Comparison of ENCODE assay signal across 11 cellular contexts in genomic region chr9:33065157-33066076, GRCh38.
A peak's percentile ranks its signal among the peaks of the same experiment; 100 is the strongest.
DNase-seq lines count a peak whose midpoint lies in the region; ATAC-seq and TF ChIP-seq lines count a peak whose summit lies in the region.
"Had no signal": no experiment of that assay in that cellular context is flagged by ENCODE, and none has a peak within 500 bp of the region (broad histone marks: within the 10 kb centered on the region; RNA-seq: fewer than 3 reads in every experiment).

No MANE protein-coding gene starts in this region.

- peak overlapping the region; percentile 27 for H3K4me3 ChIP-seq in GM06990 (replicated peaks; ENCODE audit: low read depth, low read length)
- H3K4me3 ChIP-seq: coronary artery had no signal

- H3K27me3 ChIP-seq in GM06990 (replicated peaks; ENCODE audit: control insufficient read depth, insufficient read depth, low read length), result no peaks in the 10 kb centered on the region

- TF ChIP-seq CTCF in GM06990 (IDR thresholded peaks at IDR 0.05; ENCODE audit: insufficient read depth, low read length, poor library complexity, severe bottlenecking), result no peak

- DNase-seq in GM06990 (ENCODE audit: extremely low read depth, insufficient read length), result peak; percentile 54
- peak; percentile 35 for DNase-seq in RPMI8226
- DNase-seq in LoVo (ENCODE audit: low spot score), result no peak
- no peak for DNase-seq in NCI-H1436 (lab: John Stamatoyannopoulos, UW)
- DNase-seq in NCI-H526 (lab: John Stamatoyannopoulos, UW), result no peak
- no peak for DNase-seq in NCI-H226
- DNase-seq: activated CD8-positive, alpha-beta memory T cell treated with anti-CD3 and anti-CD28 coated beads for 24 hours; NK-92 treated with Interleukin-12 subunit alpha and Interleukin-12 subunit beta, amount 100 ng/mL, for 24 hours had no signal

- peaks cover 11% of the 10 kb centered on the region for H3K36me3 ChIP-seq in GM06990 (ENCODE audit: control insufficient read depth, insufficient read depth, low read length)

- ATAC-seq in GM19351 (IDR thresholded peaks at IDR 0.05; ENCODE audit: unreplicated experiment) (peak; percentile 92), HG03025 (IDR thresholded peaks at IDR 0.05; ENCODE audit: low FRiP score, unreplicated experiment) (peak; percentile 83)

Comparison
In these comparisons a context has a peak if more than half of its experiments do, and no peak if none do; other contexts are left out.
1. DNase-seq: peak in GM06990 (single experiment) and RPMI8226 (single experiment); none in LoVo (single experiment), NCI-H1436 (single experiment), NCI-H526 (0 of 2) and NCI-H226 (single experiment).